20 cellular contexts compared by ENCODE assay signal in the genomic region with DNA sequence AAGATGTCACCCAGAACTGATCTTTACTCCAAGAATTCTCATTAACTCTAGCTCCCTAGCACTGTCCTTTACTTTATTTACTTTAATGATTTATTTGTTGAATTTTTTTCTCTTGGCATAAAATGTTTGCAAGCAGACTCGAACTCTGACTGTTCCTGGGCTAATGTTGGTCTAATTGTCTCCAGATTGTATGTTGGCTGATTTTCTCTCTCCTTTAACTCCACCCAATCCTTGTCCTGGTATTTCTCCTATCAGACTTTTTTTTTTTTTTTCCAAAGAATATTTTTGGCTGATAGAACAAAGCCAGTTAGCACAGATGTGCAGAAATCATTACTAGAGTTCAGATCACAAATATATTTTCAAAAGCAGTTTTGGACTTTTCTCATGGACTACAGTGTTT.
"Had no signal": no experiment of that assay in that cellular context is flagged by ENCODE, and none has a peak within 500 bp of the region (broad histone marks: within the 10 kb centered on the region; RNA-seq: fewer than 3 reads in every experiment).

No MANE protein-coding gene starts in this region.

- H3K9me3 Mint-ChIP-seq: activated naive CD8-positive, alpha-beta T cell treated with anti-CD3 and anti-CD28 coated beads, Interleukin-2, amount 10 ng/mL, durations not matched to agents 7 days and 5 days; activated T-cell treated with anti-CD3 and anti-CD28 coated beads, Interleukin-2, amount 50 U/mL, for 24 hours; naive thymus-derived CD4-positive, alpha-beta T cell had no signal

- H3K4me1 ChIP-seq: right lobe of liver, spleen, transverse colon had no signal

- H3K4me3 Mint-ChIP-seq: activated CD8-positive, alpha-beta memory T cell treated with anti-CD3 and anti-CD28 coated beads, Interleukin-2, amount 10 ng/mL, durations not matched to agents 7 days and 5 days; activated naive CD8-positive, alpha-beta T cell treated with anti-CD3 and anti-CD28 coated beads, Interleukin-2, amount 10 ng/mL, durations not matched to agents 7 days and 5 days; activated T-cell treated with anti-CD3 and anti-CD28 coated beads, Interleukin-2, amount 50 U/mL, for 24 hours; naive thymus-derived CD4-positive, alpha-beta T cell had no signal

- H3K27ac Mint-ChIP-seq: activated CD8-positive, alpha-beta memory T cell treated with anti-CD3 and anti-CD28 coated beads, Interleukin-2, amount 10 ng/mL, durations not matched to agents 7 days and 5 days; activated naive CD8-positive, alpha-beta T cell treated with anti-CD3 and anti-CD28 coated beads, Interleukin-2, amount 10 ng/mL, durations not matched to agents 7 days and 5 days had no signal

- ATAC-seq: activated CD8-positive, alpha-beta memory T cell treated with anti-CD3 and anti-CD28 coated beads, Interleukin-2, amount 10 ng/mL, durations not matched to agents 7 days and 5 days; left cardiac atrium; naive thymus-derived CD4-positive, alpha-beta T cell; right lobe of liver had no signal

- DNase-seq: activated CD4-positive, alpha-beta T cell treated with anti-CD3 and anti-CD28 coated beads for 1 hour; activated CD4-positive, alpha-beta T cell treated with anti-CD3 and anti-CD28 coated beads, Interleukin-2, amount 50 U/mL, for 48 hours; activated CD8-positive, alpha-beta memory T cell treated with anti-CD3 and anti-CD28 coated beads, Interleukin-2, amount 10 ng/mL, durations not matched to agents 7 days and 5 days; activated gamma-delta T cell treated with Interleukin-2 at 50 U/mL for 16 hours; activated naive CD8-positive, alpha-beta T cell treated with anti-CD3 and anti-CD28 coated beads, Interleukin-2, amount 10 ng/mL, durations not matched to agents 7 days and 5 days; activated T-cell treated with anti-CD3 and anti-CD28 coated beads, Interleukin-2, amount 50 U/mL, for 24 hours; aorta; left cardiac atrium; naive thymus-derived CD4-positive, alpha-beta T cell; posterior cingulate gyrus; right lobe of liver; spleen; stimulated activated CD4-positive, alpha-beta T cell treated with anti-CD3 and anti-CD28 coated beads, Interleukin-2, amount 100 ng/mL, for 24 hours; stimulated activated naive CD4-positive, alpha-beta T cell; substantia nigra; SW 1271; T-helper 9 cell; transverse colon had no signal

- H3K27me3 Mint-ChIP-seq: activated CD8-positive, alpha-beta memory T cell treated with anti-CD3 and anti-CD28 coated beads, Interleukin-2, amount 10 ng/mL, durations not matched to agents 7 days and 5 days; activated naive CD8-positive, alpha-beta T cell treated with anti-CD3 and anti-CD28 coated beads, Interleukin-2, amount 10 ng/mL, durations not matched to agents 7 days and 5 days; activated T-cell treated with anti-CD3 and anti-CD28 coated beads, Interleukin-2, amount 50 U/mL, for 24 hours; naive thymus-derived CD4-positive, alpha-beta T cell had no signal

- H3K27me3 ChIP-seq: neutrophil, right lobe of liver, spleen, transverse colon had no signal

- H3K4me3 ChIP-seq: lung, right lobe of liver, spleen, transverse colon had no signal

- H3K9me3 ChIP-seq: neutrophil, right lobe of liver, spleen, transverse colon had no signal

- H3K27ac ChIP-seq: neutrophil, right lobe of liver, spleen, transverse colon had no signal
